1 cellular context compared by ENCODE assay signal in the genomic region with DNA sequence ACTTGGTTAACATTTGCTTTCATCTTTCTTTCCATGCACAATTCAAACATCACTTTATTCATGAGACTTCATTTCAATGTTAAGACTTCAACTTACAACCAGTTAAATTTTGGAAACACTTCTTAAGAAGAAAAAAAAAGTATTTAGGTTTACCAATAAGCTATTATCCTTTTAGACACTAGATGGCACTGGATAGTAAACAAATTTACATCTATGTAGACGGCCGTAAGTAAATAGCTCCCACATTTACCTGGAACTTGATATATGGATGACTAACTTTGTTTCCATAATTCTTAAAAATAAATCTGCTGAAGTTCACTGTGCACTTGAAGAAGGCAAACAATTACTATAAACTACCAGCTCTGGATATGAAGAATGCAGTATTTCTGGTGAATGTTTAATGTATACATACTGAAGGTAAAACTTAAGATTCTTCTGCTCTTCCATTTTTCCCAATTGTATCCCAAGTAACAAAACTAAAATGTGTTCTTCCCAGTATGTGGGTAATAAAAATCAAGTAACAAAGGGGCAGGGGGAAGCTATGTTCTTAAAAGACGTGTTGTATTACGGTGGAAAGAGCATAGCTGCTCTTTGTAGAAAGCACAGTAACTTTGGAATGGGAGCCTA.
A peak's percentile ranks its signal among the peaks of the same experiment; 100 is the strongest.
TF ChIP-seq lines count a peak whose summit lies in the region.

No MANE protein-coding gene starts in this region.

TF ChIP-seq in HEK293, 187 proteins besides CTCF, POLR2A, EP300 and RAD21 (continued from another document and continues in another):
- TF ChIP-seq, protein P1, sequence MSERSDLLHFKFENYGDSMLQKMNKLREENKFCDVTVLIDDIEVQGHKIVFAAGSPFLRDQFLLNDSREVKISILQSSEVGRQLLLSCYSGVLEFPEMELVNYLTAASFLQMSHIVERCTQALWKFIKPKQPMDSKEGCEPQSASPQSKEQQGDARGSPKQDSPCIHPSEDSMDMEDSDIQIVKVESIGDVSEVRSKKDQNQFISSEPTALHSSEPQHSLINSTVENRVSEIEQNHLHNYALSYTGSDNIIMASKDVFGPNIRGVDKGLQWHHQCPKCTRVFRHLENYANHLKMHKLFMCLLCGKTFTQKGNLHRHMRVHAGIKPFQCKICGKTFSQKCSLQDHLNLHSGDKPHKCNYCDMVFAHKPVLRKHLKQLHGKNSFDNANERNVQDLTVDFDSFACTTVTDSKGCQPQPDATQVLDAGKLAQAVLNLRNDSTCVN (tag by site-specific recombination; optimal IDR thresholded peaks at IDR 0.05) = no peak
- TF ChIP-seq ZNF510 (tag by site-specific recombination; IDR thresholded peaks at IDR 0.05; ENCODE audit: insufficient replicate concordance) (no peak), ZNF785 (tag by site-specific recombination; IDR thresholded peaks at IDR 0.05) (no peak), ZNF660 (tag by site-specific recombination; IDR thresholded peaks at IDR 0.05) (peak; percentile 72; the same call in 1 of the 2 replicates), ZNF350 (tag by site-specific recombination; IDR thresholded peaks at IDR 0.05) (no peak), ZNF174 (tag by site-specific recombination; IDR thresholded peaks at IDR 0.05) (no peak), ZNF292 (tag by site-specific recombination; IDR thresholded peaks at IDR 0.05; ENCODE audit: borderline replicate concordance, low read depth) (no peak), ZNF610 (tag by site-specific recombination; IDR thresholded peaks at IDR 0.05; ENCODE audit: borderline replicate concordance) (no peak), ZNF202 (tag by site-specific recombination; IDR thresholded peaks at IDR 0.05; ENCODE audit: borderline replicate concordance) (no peak), ZBTB17 (tag by site-specific recombination; IDR thresholded peaks at IDR 0.05) (no peak), ZNF221 (tag by site-specific recombination; IDR thresholded peaks at IDR 0.05; ENCODE audit: borderline replicate concordance) (no peak), ZNF514 (tag by site-specific recombination; IDR thresholded peaks at IDR 0.05) (no peak), YY1 (tag by site-specific recombination; IDR thresholded peaks at IDR 0.05) (no peak), ZNF138 (tag by site-specific recombination; IDR thresholded peaks at IDR 0.05; ENCODE audit: borderline replicate concordance) (no peak), REPIN1 (tag by site-specific recombination; IDR thresholded peaks at IDR 0.05; ENCODE audit: low read depth) (no peak), GLIS2 (tag by site-specific recombination; IDR thresholded peaks at IDR 0.05) (no peak), ZFP37 (tag by site-specific recombination; IDR thresholded peaks at IDR 0.05) (no peak), ZNF600 (tag by site-specific recombination; IDR thresholded peaks at IDR 0.05) (no peak), ZFP3 (tag by site-specific recombination; IDR thresholded peaks at IDR 0.05; ENCODE audit: low read depth) (no peak), YY2 (tag by site-specific recombination; IDR thresholded peaks at IDR 0.05) (no peak), ZNF747 (tag by site-specific recombination; IDR thresholded peaks at IDR 0.05) (no peak), ZNF48 (tag by site-specific recombination; IDR thresholded peaks at IDR 0.05) (no peak), ZSCAN16 (tag by site-specific recombination; IDR thresholded peaks at IDR 0.05) (no peak), MZF1 (tag by site-specific recombination; IDR thresholded peaks at IDR 0.05; ENCODE audit: borderline replicate concordance) (no peak), ZBTB8A (tag by site-specific recombination; IDR thresholded peaks at IDR 0.05) (no peak), ZNF169 (tag by site-specific recombination; IDR thresholded peaks at IDR 0.05) (no peak), HOXC10 (CRISPR knock-in tag; IDR thresholded peaks at IDR 0.05) (no peak), ZNF394 (tag by site-specific recombination; IDR thresholded peaks at IDR 0.05; ENCODE audit: borderline replicate concordance) (no peak), BCL11A (tag by site-specific recombination; IDR thresholded peaks at IDR 0.05; ENCODE audit: low read depth) (no peak), GLIS1 (tag by site-specific recombination; IDR thresholded peaks at IDR 0.05) (no peak), ZNF354C (tag by site-specific recombination; IDR thresholded peaks at IDR 0.05; ENCODE audit: borderline replicate concordance, low read depth) (no peak), ZNF776 (tag by site-specific recombination; IDR thresholded peaks at IDR 0.05; ENCODE audit: borderline replicate concordance) (no peak), ZNF223 (tag by site-specific recombination; IDR thresholded peaks at IDR 0.05) (no peak), WT1 (tag by site-specific recombination; IDR thresholded peaks at IDR 0.05) (no peak), ZNF654 (tag by site-specific recombination; IDR thresholded peaks at IDR 0.05; ENCODE audit: low read depth) (peak; percentile 88), ZNF629 (tag by site-specific recombination; IDR thresholded peaks at IDR 0.05) (peak; percentile 16; the same call in 1 of the 2 replicates)
- TF ChIP-seq, protein P2, sequence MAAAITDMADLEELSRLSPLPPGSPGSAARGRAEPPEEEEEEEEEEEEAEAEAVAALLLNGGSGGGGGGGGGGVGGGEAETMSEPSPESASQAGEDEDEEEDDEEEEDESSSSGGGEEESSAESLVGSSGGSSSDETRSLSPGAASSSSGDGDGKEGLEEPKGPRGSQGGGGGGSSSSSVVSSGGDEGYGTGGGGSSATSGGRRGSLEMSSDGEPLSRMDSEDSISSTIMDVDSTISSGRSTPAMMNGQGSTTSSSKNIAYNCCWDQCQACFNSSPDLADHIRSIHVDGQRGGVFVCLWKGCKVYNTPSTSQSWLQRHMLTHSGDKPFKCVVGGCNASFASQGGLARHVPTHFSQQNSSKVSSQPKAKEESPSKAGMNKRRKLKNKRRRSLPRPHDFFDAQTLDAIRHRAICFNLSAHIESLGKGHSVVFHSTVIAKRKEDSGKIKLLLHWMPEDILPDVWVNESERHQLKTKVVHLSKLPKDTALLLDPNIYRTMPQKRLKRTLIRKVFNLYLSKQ (tag by site-specific recombination; IDR thresholded peaks at IDR 0.05; ENCODE audit: borderline replicate concordance) = no peak
- TF ChIP-seq, protein P3, sequence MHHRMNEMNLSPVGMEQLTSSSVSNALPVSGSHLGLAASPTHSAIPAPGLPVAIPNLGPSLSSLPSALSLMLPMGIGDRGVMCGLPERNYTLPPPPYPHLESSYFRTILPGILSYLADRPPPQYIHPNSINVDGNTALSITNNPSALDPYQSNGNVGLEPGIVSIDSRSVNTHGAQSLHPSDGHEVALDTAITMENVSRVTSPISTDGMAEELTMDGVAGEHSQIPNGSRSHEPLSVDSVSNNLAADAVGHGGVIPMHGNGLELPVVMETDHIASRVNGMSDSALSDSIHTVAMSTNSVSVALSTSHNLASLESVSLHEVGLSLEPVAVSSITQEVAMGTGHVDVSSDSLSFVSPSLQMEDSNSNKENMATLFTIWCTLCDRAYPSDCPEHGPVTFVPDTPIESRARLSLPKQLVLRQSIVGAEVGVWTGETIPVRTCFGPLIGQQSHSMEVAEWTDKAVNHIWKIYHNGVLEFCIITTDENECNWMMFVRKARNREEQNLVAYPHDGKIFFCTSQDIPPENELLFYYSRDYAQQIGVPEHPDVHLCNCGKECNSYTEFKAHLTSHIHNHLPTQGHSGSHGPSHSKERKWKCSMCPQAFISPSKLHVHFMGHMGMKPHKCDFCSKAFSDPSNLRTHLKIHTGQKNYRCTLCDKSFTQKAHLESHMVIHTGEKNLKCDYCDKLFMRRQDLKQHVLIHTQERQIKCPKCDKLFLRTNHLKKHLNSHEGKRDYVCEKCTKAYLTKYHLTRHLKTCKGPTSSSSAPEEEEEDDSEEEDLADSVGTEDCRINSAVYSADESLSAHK (tag by site-specific recombination; IDR thresholded peaks at IDR 0.05) = no peak
- TF ChIP-seq, protein P4, sequence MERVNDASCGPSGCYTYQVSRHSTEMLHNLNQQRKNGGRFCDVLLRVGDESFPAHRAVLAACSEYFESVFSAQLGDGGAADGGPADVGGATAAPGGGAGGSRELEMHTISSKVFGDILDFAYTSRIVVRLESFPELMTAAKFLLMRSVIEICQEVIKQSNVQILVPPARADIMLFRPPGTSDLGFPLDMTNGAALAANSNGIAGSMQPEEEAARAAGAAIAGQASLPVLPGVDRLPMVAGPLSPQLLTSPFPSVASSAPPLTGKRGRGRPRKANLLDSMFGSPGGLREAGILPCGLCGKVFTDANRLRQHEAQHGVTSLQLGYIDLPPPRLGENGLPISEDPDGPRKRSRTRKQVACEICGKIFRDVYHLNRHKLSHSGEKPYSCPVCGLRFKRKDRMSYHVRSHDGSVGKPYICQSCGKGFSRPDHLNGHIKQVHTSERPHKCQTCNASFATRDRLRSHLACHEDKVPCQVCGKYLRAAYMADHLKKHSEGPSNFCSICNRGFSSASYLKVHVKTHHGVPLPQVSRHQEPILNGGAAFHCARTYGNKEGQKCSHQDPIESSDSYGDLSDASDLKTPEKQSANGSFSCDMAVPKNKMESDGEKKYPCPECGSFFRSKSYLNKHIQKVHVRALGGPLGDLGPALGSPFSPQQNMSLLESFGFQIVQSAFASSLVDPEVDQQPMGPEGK (tag by site-specific recombination; IDR thresholded peaks at IDR 0.05) = 0 out of 2 replicates have a peak, but pooled peaks have one; percentile 10
- TF ChIP-seq, protein P5, sequence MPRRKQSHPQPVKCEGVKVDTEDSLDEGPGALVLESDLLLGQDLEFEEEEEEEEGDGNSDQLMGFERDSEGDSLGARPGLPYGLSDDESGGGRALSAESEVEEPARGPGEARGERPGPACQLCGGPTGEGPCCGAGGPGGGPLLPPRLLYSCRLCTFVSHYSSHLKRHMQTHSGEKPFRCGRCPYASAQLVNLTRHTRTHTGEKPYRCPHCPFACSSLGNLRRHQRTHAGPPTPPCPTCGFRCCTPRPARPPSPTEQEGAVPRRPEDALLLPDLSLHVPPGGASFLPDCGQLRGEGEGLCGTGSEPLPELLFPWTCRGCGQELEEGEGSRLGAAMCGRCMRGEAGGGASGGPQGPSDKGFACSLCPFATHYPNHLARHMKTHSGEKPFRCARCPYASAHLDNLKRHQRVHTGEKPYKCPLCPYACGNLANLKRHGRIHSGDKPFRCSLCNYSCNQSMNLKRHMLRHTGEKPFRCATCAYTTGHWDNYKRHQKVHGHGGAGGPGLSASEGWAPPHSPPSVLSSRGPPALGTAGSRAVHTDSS (tag by site-specific recombination; IDR thresholded peaks at IDR 0.05) = no peak
- TF ChIP-seq, protein P6, sequence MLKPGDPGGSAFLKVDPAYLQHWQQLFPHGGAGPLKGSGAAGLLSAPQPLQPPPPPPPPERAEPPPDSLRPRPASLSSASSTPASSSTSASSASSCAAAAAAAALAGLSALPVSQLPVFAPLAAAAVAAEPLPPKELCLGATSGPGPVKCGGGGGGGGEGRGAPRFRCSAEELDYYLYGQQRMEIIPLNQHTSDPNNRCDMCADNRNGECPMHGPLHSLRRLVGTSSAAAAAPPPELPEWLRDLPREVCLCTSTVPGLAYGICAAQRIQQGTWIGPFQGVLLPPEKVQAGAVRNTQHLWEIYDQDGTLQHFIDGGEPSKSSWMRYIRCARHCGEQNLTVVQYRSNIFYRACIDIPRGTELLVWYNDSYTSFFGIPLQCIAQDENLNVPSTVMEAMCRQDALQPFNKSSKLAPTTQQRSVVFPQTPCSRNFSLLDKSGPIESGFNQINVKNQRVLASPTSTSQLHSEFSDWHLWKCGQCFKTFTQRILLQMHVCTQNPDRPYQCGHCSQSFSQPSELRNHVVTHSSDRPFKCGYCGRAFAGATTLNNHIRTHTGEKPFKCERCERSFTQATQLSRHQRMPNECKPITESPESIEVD (tag by site-specific recombination; IDR thresholded peaks at IDR 0.05) = peak; percentile 42; the same call in 1 of the 2 replicates
- TF ChIP-seq, protein P7, sequence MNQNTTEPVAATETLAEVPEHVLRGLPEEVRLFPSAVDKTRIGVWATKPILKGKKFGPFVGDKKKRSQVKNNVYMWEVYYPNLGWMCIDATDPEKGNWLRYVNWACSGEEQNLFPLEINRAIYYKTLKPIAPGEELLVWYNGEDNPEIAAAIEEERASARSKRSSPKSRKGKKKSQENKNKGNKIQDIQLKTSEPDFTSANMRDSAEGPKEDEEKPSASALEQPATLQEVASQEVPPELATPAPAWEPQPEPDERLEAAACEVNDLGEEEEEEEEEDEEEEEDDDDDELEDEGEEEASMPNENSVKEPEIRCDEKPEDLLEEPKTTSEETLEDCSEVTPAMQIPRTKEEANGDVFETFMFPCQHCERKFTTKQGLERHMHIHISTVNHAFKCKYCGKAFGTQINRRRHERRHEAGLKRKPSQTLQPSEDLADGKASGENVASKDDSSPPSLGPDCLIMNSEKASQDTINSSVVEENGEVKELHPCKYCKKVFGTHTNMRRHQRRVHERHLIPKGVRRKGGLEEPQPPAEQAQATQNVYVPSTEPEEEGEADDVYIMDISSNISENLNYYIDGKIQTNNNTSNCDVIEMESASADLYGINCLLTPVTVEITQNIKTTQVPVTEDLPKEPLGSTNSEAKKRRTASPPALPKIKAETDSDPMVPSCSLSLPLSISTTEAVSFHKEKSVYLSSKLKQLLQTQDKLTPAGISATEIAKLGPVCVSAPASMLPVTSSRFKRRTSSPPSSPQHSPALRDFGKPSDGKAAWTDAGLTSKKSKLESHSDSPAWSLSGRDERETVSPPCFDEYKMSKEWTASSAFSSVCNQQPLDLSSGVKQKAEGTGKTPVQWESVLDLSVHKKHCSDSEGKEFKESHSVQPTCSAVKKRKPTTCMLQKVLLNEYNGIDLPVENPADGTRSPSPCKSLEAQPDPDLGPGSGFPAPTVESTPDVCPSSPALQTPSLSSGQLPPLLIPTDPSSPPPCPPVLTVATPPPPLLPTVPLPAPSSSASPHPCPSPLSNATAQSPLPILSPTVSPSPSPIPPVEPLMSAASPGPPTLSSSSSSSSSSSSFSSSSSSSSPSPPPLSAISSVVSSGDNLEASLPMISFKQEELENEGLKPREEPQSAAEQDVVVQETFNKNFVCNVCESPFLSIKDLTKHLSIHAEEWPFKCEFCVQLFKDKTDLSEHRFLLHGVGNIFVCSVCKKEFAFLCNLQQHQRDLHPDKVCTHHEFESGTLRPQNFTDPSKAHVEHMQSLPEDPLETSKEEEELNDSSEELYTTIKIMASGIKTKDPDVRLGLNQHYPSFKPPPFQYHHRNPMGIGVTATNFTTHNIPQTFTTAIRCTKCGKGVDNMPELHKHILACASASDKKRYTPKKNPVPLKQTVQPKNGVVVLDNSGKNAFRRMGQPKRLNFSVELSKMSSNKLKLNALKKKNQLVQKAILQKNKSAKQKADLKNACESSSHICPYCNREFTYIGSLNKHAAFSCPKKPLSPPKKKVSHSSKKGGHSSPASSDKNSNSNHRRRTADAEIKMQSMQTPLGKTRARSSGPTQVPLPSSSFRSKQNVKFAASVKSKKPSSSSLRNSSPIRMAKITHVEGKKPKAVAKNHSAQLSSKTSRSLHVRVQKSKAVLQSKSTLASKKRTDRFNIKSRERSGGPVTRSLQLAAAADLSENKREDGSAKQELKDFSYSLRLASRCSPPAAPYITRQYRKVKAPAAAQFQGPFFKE (tag by site-specific recombination; IDR thresholded peaks at IDR 0.05; ENCODE audit: borderline replicate concordance) = no peak
- TF ChIP-seq, protein P8, sequence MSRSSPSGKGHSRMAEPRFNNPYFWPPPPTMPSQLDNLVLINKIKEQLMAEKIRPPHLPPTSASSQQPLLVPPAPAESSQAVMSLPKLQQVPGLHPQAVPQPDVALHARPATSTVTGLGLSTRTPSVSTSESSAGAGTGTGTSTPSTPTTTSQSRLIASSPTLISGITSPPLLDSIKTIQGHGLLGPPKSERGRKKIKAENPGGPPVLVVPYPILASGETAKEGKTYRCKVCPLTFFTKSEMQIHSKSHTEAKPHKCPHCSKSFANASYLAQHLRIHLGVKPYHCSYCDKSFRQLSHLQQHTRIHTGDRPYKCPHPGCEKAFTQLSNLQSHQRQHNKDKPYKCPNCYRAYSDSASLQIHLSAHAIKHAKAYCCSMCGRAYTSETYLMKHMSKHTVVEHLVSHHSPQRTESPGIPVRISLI (tag by site-specific recombination; IDR thresholded peaks at IDR 0.05) = peak; percentile 88
- TF ChIP-seq, protein P9, sequence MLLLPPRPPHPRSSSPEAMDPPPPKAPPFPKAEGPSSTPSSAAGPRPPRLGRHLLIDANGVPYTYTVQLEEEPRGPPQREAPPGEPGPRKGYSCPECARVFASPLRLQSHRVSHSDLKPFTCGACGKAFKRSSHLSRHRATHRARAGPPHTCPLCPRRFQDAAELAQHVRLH (tag by site-specific recombination; IDR thresholded peaks at IDR 0.05) = no peak
